ENCODE assay signal across 8 cellular contexts in genomic region chr12:123670882-123671728, GRCh38. TPM values are rescaled to one million over a fixed set of nuclear protein-coding genes. Genes with fewer than 3 reads are reported as not detected.
DNase-seq lines count a peak whose midpoint lies in the region; ATAC-seq, FAIRE-seq and TF ChIP-seq lines count a peak whose summit lies in the region.

TCTN2 (plus strand) TSS chr12:123671113; CDS start chr12:123671241, 128 bp downstream.

- peak within 1 kb of the TSS; percentile 62 for H3K9ac ChIP-seq in OCI-LY1 (ENCODE audit: low read length)

- H3K9me3 ChIP-seq in OCI-LY1 (ENCODE audit: low read length) (no peaks in the 10 kb centered on the region), mononuclear cell (ENCODE audit: low read depth, low read length) (no peaks in the 10 kb centered on the region)

- H3K27ac ChIP-seq in OCI-LY1 (ENCODE audit: low read depth, low read length, poor library complexity, severe bottlenecking): no peak within 1 kb of the TSS

- H4K20me1 ChIP-seq in OCI-LY1 (ENCODE audit: insufficient read depth, low read length): no peaks in the 10 kb centered on the region

- H3K4me1 ChIP-seq in OCI-LY1 (ENCODE audit: insufficient read depth, low read length, severe bottlenecking) (peaks cover 13% of the 10 kb centered on the region), mononuclear cell (ENCODE audit: insufficient read depth, low read length) (peaks cover 10% of the 10 kb centered on the region)

- 0 out of 2 replicates have a peak, but pooled peaks cover 3% of the 10 kb centered on the region for H3K36me3 ChIP-seq in OCI-LY1 (ENCODE audit: insufficient read depth, low read length)

- FAIRE-seq in D721Med (lab: Jason Lieb, UNC): no peak

- H3K9me2 ChIP-seq in OCI-LY1 (ENCODE audit: low read depth, low read length): no peaks in the 10 kb centered on the region

- peak within 1 kb of the TSS; percentile 99 for H2AFZ ChIP-seq in OCI-LY1 (ENCODE audit: low read length)

- DNase-seq in D721Med (ENCODE audit: insufficient read length, low spot score): peak; percentile 99
- DNase-seq in HuH-7 (ENCODE audit: low spot score): peak; percentile 90
- peak; percentile 97 for DNase-seq in activated CD8-positive, alpha-beta memory T cell treated with anti-CD3 and anti-CD28 coated beads, Interleukin-2, amount 50 U/mL, for 48 hours
- peak; percentile 95 for DNase-seq in epithelial cell of esophagus (ENCODE audit: low read depth)
- peak; percentile 83 to 89 for DNase-seq in stimulated activated CD8-positive, alpha-beta memory T cell treated with anti-CD3 and anti-CD28 coated beads, Interleukin-2, amount 100 ng/mL, for 1 hour (ENCODE audit: low read depth in 2 of 2)

- H3K79me2 ChIP-seq in OCI-LY1 (ENCODE audit: insufficient read depth, low read length): no peaks in the 10 kb centered on the region

- no peak for TF ChIP-seq CTCF in D721Med (IDR thresholded peaks at IDR 0.05; ENCODE audit: insufficient read depth, missing control alignments)
- no peak for TF ChIP-seq CTCF in OCI-LY1 (IDR thresholded peaks at IDR 0.05; ENCODE audit: low read length)
- no peak for TF ChIP-seq CTCF in epithelial cell of esophagus (IDR thresholded peaks at IDR 0.05; ENCODE audit: insufficient read depth, low read depth, low read length, missing control alignments)

- no peaks in the 10 kb centered on the region for H3K27me3 ChIP-seq in OCI-LY1 (ENCODE audit: insufficient read depth, low read length)
- no peaks in the 10 kb centered on the region for H3K27me3 ChIP-seq in mononuclear cell (ENCODE audit: insufficient read depth, low read length)

- H3F3A ChIP-seq in OCI-LY1 (ENCODE audit: insufficient read depth, low read length): no peaks in the 10 kb centered on the region; the same call in 1 of the 2 replicates

- H3K4me2 ChIP-seq in OCI-LY1 (ENCODE audit: low read length): peak within 1 kb of the TSS; percentile 92

- ATAC-seq in GM21528 (IDR thresholded peaks at IDR 0.05; ENCODE audit: low FRiP score, unreplicated experiment): peak; percentile 97

- peak within 1 kb of the TSS; percentile 76 for H3K4me3 ChIP-seq in OCI-LY1 (ENCODE audit: low read depth, low read length, poor library complexity, severe bottlenecking)
- peak within 1 kb of the TSS; percentile 72 for H3K4me3 ChIP-seq in epithelial cell of esophagus (ENCODE audit: low read length)
- H3K4me3 ChIP-seq in mononuclear cell (ENCODE audit: low read length): peak within 1 kb of the TSS; percentile 76

RNA-seq across cellular contexts. Expression of gene TCTN2, which starts in this region (rescaled TPM):
- total RNA-seq in mononuclear cell: 1.8 TPM
